In the genomic region with DNA sequence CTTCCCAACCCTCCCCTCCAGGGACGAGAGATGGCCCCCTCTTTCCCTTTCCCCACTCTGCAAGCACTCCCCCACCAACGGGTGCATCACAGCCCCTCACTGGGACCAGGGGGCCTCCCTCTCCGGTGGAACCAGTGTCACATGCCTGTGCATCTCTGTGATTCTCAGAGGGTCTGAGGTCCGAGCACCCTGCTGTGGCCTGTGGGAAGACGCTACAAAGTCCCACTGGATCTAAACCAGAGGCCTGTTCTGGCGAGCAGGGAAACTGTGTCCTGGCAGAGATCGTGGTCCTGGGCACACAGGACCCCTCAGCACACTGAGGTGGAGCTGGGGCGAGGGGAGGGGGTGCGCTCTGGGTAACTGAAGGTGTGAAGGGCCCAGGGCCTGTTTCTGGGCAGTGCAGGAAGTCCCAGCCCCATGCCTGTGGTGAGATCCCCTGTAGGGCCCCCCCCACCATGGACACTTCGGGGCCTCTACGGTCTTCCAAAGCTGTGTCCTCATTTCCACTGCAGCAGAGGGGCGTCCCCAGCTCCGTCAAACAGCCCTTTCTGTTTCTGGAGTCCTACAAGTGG, we compare ENCODE assay signal across 19 cellular contexts. TPM values are rescaled to one million over a fixed set of nuclear protein-coding genes. Genes with fewer than 3 reads are reported as not detected.
A peak's percentile ranks its signal among the peaks of the same experiment; 100 is the strongest.
DNase-seq lines count a peak whose midpoint lies in the region; ATAC-seq and TF ChIP-seq lines count a peak whose summit lies in the region.
"Had no signal": no experiment of that assay in that cellular context is flagged by ENCODE, and none has a peak within 500 bp of the region (broad histone marks: within the 10 kb centered on the region; RNA-seq: fewer than 3 reads in every experiment).

No MANE protein-coding gene starts in this region.

- H3K4me1 Mint-ChIP-seq in WTC11 = no peaks in the 10 kb centered on the region
- H3K4me1 Mint-ChIP-seq in Caco-2 (ENCODE audit: low read depth, unreplicated experiment) = no peaks in the 10 kb centered on the region

- peak; percentile 41 for DNase-seq in Right ventricle myocardium inferior (ENCODE audit: missing footprints)
- no peak for DNase-seq in heart right ventricle
- DNase-seq in WTC11 (ENCODE audit: low spot score) = no peak
- DNase-seq in mesenteric fat pad (ENCODE audit: low spot score) = peak; percentile 85
- DNase-seq in NCI-H345 treated with DMSO at 0.1 percent for 48 hours (lab: John Stamatoyannopoulos, UW; ENCODE audit: unreplicated experiment) = no peak
- no peak for DNase-seq in DMS153 treated with DMSO at 0.1 percent for 48 hours (lab: John Stamatoyannopoulos, UW; ENCODE audit: unreplicated experiment)
- no peak for DNase-seq in Caco-2
- DNase-seq: activated CD4-positive, alpha-beta T cell treated with anti-CD3 and anti-CD28 coated beads for 1 hour; AML-193; DMS 273 treated with DMSO at 0.1 percent for 48 hours; islet precursor cell; NCI-H2081 treated with DMSO at 0.1 percent for 48 hours; NCI-H774; T-helper 9 cell had no signal

- H3K4me3 Mint-ChIP-seq in WTC11 (peak overlapping the region; percentile 43), Caco-2 (ENCODE audit: unreplicated experiment) (no peak overlapping the region)
- H3K4me3 Mint-ChIP-seq: dendritic cell treated with granulocyte-macrophage colony-stimulating factor and Interleukin-4, amounts not matched to agents 40 ng/mL and 50 ng/mL, for 4 days had no signal

- intact Hi-C loops in Right ventricle myocardium inferior (cut with DNase I) = no loop called here
- intact Hi-C loops in heart right ventricle (cut with DNase I) = no loop called here
- intact Hi-C loops in Caco-2 (cut with micrococcal nuclease; ENCODE audit: unreplicated experiment) = no loop called here

- no peak overlapping the region for H3K27ac Mint-ChIP-seq in WTC11
- no peak overlapping the region for H3K27ac Mint-ChIP-seq in Caco-2 (ENCODE audit: unreplicated experiment)
- H3K27ac Mint-ChIP-seq: dendritic cell treated with granulocyte-macrophage colony-stimulating factor and Interleukin-4, amounts not matched to agents 40 ng/mL and 50 ng/mL, for 4 days had no signal

- H3K27me3 ChIP-seq in heart right ventricle (peaks cover 17 to 34% (median 28%) of the 10 kb centered on the region in 7 donors), Caco-2 (replicated peaks; ENCODE audit: control insufficient read depth, insufficient read depth, low read length) (no peaks in the 10 kb centered on the region)

- H3K9me3 Mint-ChIP-seq in WTC11 (no peaks in the 10 kb centered on the region), Caco-2 (ENCODE audit: unreplicated experiment) (no peaks in the 10 kb centered on the region)
- H3K9me3 Mint-ChIP-seq: dendritic cell treated with granulocyte-macrophage colony-stimulating factor and Interleukin-4, amounts not matched to agents 40 ng/mL and 50 ng/mL, for 4 days had no signal

- H3K4me3 ChIP-seq in heart right ventricle (no peak overlapping the region), Caco-2 (ENCODE audit: low read depth, low read length) (no peak overlapping the region)
- H3K4me3 ChIP-seq: ascending aorta, esophagus muscularis mucosa, mucosa of descending colon had no signal

- ATAC-seq in Right ventricle myocardium inferior = no peak
- ATAC-seq in heart right ventricle = no peak
- ATAC-seq in WTC11 = no peak

- CTCF ChIA-PET in WTC11 (lab: Charles Lee) = no interaction called here
- CTCF ChIA-PET in Caco-2 (lab: Charles Lee) = no interaction called here

- H3K27ac ChIP-seq in heart right ventricle (no peak overlapping the region), temporal lobe (ENCODE audit: low read depth, low read length) (peak overlapping the region; percentile 73)
- H3K27ac ChIP-seq: ascending aorta, esophagus muscularis mucosa had no signal

- H3K27me3 Mint-ChIP-seq in WTC11 (ENCODE audit: low read depth) (peaks cover 28% of the 10 kb centered on the region), Caco-2 (ENCODE audit: insufficient read depth, unreplicated experiment) (no peaks in the 10 kb centered on the region)

- no peaks in the 10 kb centered on the region for H3K9me3 ChIP-seq in heart right ventricle
- H3K9me3 ChIP-seq in Caco-2 = no peaks in the 10 kb centered on the region
- H3K9me3 ChIP-seq: ascending aorta, esophagus muscularis mucosa, mucosa of descending colon had no signal

- WGBS in heart right ventricle, 2 donors = 96 to 97% methylated on average over 13 of the region's 13 CpGs

- no TSS peak for BruUV-seq in Caco-2 (replicated peaks; lab: Mats Ljungman, UMichigan)

- TF ChIP-seq CTCF in heart right ventricle (IDR thresholded peaks at IDR 0.05) = no peak
- no peak for TF ChIP-seq CTCF in WTC11 (IDR thresholded peaks at IDR 0.05)
- TF ChIP-seq CTCF in Caco-2 (IDR thresholded peaks at IDR 0.05; ENCODE audit: insufficient read depth in 1 of 2, low read depth in 1 of 2, low read length in 1 of 2, severe bottlenecking in 1 of 2, unreplicated experiment in 1 of 2) = no peak

- POLR2A ChIA-PET in WTC11 (lab: Charles Lee) (interaction anchor here (0.5 kb wide), 1 partner anchor 95 kb away, joined by 3 read pairs; no protein-coding TSS in a partner anchor), Caco-2 (lab: Charles Lee) (no interaction called here)

- H3K4me1 ChIP-seq in heart right ventricle = peaks cover 0 to 18% (median 5%) of the 10 kb centered on the region in 9 donors
- H3K4me1 ChIP-seq in Caco-2 = 0 out of 2 replicates have a peak, but pooled peaks cover 9% of the 10 kb centered on the region
- H3K4me1 ChIP-seq: ascending aorta had no signal

- no peaks in the 10 kb centered on the region for H3K36me3 ChIP-seq in heart right ventricle
- no peaks in the 10 kb centered on the region for H3K36me3 ChIP-seq in Caco-2 (ENCODE audit: control insufficient read depth, insufficient read depth, low read length)
- H3K36me3 ChIP-seq: ascending aorta, esophagus muscularis mucosa had no signal

- H3K36me3 Mint-ChIP-seq in WTC11 (no peaks in the 10 kb centered on the region), Caco-2 (ENCODE audit: insufficient read depth, unreplicated experiment) (peaks cover 6% of the 10 kb centered on the region)

TF ChIP-seq in WTC11, 78 proteins besides CTCF, POLR2A, EP300 and RAD21 (continues in another document):
- no peak for TF ChIP-seq ZNF219 (CRISPR knock-in tag; IDR thresholded peaks at IDR 0.05; ENCODE audit: borderline replicate concordance)
- TF ChIP-seq NFYB (CRISPR knock-in tag; conservative IDR thresholded peaks at IDR 0.05; ENCODE audit: low read depth) = no peak
- TF ChIP-seq, protein P1, sequence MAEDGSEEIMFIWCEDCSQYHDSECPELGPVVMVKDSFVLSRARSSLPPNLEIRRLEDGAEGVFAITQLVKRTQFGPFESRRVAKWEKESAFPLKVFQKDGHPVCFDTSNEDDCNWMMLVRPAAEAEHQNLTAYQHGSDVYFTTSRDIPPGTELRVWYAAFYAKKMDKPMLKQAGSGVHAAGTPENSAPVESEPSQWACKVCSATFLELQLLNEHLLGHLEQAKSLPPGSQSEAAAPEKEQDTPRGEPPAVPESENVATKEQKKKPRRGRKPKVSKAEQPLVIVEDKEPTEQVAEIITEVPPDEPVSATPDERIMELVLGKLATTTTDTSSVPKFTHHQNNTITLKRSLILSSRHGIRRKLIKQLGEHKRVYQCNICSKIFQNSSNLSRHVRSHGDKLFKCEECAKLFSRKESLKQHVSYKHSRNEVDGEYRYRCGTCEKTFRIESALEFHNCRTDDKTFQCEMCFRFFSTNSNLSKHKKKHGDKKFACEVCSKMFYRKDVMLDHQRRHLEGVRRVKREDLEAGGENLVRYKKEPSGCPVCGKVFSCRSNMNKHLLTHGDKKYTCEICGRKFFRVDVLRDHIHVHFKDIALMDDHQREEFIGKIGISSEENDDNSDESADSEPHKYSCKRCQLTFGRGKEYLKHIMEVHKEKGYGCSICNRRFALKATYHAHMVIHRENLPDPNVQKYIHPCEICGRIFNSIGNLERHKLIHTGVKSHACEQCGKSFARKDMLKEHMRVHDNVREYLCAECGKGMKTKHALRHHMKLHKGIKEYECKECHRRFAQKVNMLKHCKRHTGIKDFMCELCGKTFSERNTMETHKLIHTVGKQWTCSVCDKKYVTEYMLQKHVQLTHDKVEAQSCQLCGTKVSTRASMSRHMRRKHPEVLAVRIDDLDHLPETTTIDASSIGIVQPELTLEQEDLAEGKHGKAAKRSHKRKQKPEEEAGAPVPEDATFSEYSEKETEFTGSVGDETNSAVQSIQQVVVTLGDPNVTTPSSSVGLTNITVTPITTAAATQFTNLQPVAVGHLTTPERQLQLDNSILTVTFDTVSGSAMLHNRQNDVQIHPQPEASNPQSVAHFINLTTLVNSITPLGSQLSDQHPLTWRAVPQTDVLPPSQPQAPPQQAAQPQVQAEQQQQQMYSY (CRISPR knock-in tag; IDR thresholded peaks at IDR 0.05) = no peak
- TF ChIP-seq CREB1 (CRISPR knock-in tag; IDR thresholded peaks at IDR 0.05) = no peak
- TF ChIP-seq MYBL2 (CRISPR knock-in tag; IDR thresholded peaks at IDR 0.05) = no peak
- TF ChIP-seq NFE2L1 (CRISPR knock-in tag; IDR thresholded peaks at IDR 0.05) = no peak
- TF ChIP-seq, protein P2, sequence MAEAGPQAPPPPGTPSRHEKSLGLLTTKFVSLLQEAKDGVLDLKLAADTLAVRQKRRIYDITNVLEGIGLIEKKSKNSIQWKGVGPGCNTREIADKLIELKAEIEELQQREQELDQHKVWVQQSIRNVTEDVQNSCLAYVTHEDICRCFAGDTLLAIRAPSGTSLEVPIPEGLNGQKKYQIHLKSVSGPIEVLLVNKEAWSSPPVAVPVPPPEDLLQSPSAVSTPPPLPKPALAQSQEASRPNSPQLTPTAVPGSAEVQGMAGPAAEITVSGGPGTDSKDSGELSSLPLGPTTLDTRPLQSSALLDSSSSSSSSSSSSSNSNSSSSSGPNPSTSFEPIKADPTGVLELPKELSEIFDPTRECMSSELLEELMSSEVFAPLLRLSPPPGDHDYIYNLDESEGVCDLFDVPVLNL (CRISPR knock-in tag; IDR thresholded peaks at IDR 0.05; ENCODE audit: borderline replicate concordance, low read depth) = no peak
- no peak for TF ChIP-seq NR1H2 (CRISPR knock-in tag; IDR thresholded peaks at IDR 0.05)
- no peak for TF ChIP-seq OVOL2 (CRISPR knock-in tag; IDR thresholded peaks at IDR 0.05; ENCODE audit: borderline replicate concordance)
- no peak for TF ChIP-seq NR2C2 (CRISPR knock-in tag; IDR thresholded peaks at IDR 0.05)

RNA-seq across cellular contexts. Expression of a gene that starts 8.0 kb away (rescaled TPM):
- total RNA-seq in Right ventricle myocardium inferior (0.46 TPM), heart right ventricle (1 to 10 TPM in 4 of 10 donors, under 1 TPM in 6; 0.71 to 1.7 (median 0.94) TPM), WTC11 (2021) (2.8 to 3.4 TPM (median 3.4 TPM) in 3 replicates), mesenteric fat pad (0.64 TPM), temporal lobe (0.74 TPM), Caco-2 (2022) (4.3 and 4.8 TPM in 2 replicates)
- polyA plus RNA-seq in heart right ventricle = 1 to 10 TPM in 1 of 2 donors, under 1 TPM in 1; 0.70 to 1.6 TPM
- total RNA-seq: ascending aorta had no signal

Comparison
In these comparisons a context has a peak if more than half of its experiments do, and no peak if none do; other contexts are left out.
1. DNase-seq: peak in Right ventricle myocardium inferior (single experiment) and mesenteric fat pad (single experiment); none in heart right ventricle (0 of 2), WTC11 (single experiment), NCI-H345 treated with DMSO at 0.1 percent for 48 hours (single experiment), DMS153 treated with DMSO at 0.1 percent for 48 hours (single experiment) and Caco-2 (0 of 2).